ENCODE assay signal across 8 cellular contexts in genomic region chr9:37582548-37583157, GRCh38. TPM values are rescaled to one million over a fixed set of nuclear protein-coding genes. Genes with fewer than 3 reads are reported as not detected.
DNase-seq lines count a peak whose midpoint lies in the region; ATAC-seq and TF ChIP-seq lines count a peak whose summit lies in the region.

No MANE protein-coding gene starts in this region.

- H3K36me3 ChIP-seq in WERI-Rb-1 (peaks cover 78% of the 10 kb centered on the region), gastrocnemius medialis (peaks cover 0 to 41% of the 10 kb centered on the region in 2 donors)

- no peak overlapping the region for H3K27ac ChIP-seq in WERI-Rb-1
- no peak overlapping the region for H3K27ac ChIP-seq in gastrocnemius medialis

- H3K4me1 ChIP-seq in gastrocnemius medialis, result no peaks in the 10 kb centered on the region

- H3K27me3 ChIP-seq in WERI-Rb-1 (ENCODE audit: insufficient read depth, low read depth, severe bottlenecking) (no peaks in the 10 kb centered on the region), gastrocnemius medialis (no peaks in the 10 kb centered on the region)

- peak; percentile 72 to 82 for ATAC-seq in gastrocnemius medialis
- ATAC-seq in HG03521 (IDR thresholded peaks at IDR 0.05; ENCODE audit: unreplicated experiment), result no peak
- ATAC-seq in HG02678 (IDR thresholded peaks at IDR 0.05; ENCODE audit: unreplicated experiment), result no peak
- ATAC-seq in HG02588 (IDR thresholded peaks at IDR 0.05; ENCODE audit: unreplicated experiment), result no peak

- H3K4me3 ChIP-seq in WERI-Rb-1 (ENCODE audit: low read depth, low read length), result no peak overlapping the region
- no peak overlapping the region for H3K4me3 ChIP-seq in gastrocnemius medialis

- intact Hi-C loops in gastrocnemius medialis (cut with DNase I; ENCODE audit: low total_unique reads), result loop anchor here (5.0 kb wide), 2 partner anchors 70 to 170 kb away; partner anchors contain the start of genes FRMPD1 and TRMT10B

- in situ Hi-C loops in G401 (cut with HindIII; ENCODE audit: low sequenced_read_pairs) (loop anchor here (10.0 kb wide), 1 partner anchor 62 kb away; no protein-coding TSS in a partner anchor), gastrocnemius medialis (cut with MboI; ENCODE audit: low sequenced_read_pairs in 4 of 4) (loop anchor here (10.0 to 25.0 kb wide), 8 partner anchors 92 to 805 kb away; partner anchors contain the start of genes EXOSC3 (in 4 of the 4), ALDH1B1 (in 1 of the 4), SHB (in 1 of the 4) and SLC25A51 (in 1 of the 4))

- no peaks in the 10 kb centered on the region for H3K9me3 ChIP-seq in WERI-Rb-1 (ENCODE audit: severe bottlenecking)
- H3K9me3 ChIP-seq in gastrocnemius medialis, result no peaks in the 10 kb centered on the region

- peak; percentile 59 for DNase-seq in G401 (ENCODE audit: low spot score)
- DNase-seq in LHCN-M2 (ENCODE audit: low read depth), result peak; percentile 69
- no peak for DNase-seq in WERI-Rb-1
- DNase-seq in glomerular visceral epithelial cell (ENCODE audit: extremely low spot score), result peak; percentile 50
- no peak for DNase-seq in gastrocnemius medialis

- TF ChIP-seq POLR2A in gastrocnemius medialis (IDR thresholded peaks at IDR 0.05), result no peak

- peak; percentile 40 for TF ChIP-seq CTCF in WERI-Rb-1 (IDR thresholded peaks at IDR 0.05; ENCODE audit: low read depth, low read length)
- TF ChIP-seq CTCF in gastrocnemius medialis (IDR thresholded peaks at IDR 0.05 in 4 of 5, conservative IDR thresholded peaks at IDR 0.05 in 1 of 5), result peak; percentile 57 to 75 (median 69)

RNA-seq across cellular contexts. Expression of gene FBXO10, which starts 6.5 kb away (rescaled TPM):
- total RNA-seq in G401 (2014; rRNA removed; shearing (Covaris generic)), result 17.5 and 32.2 TPM in 2 replicates
- total RNA-seq in LHCN-M2 (2014; rRNA removed) (22.8 and 34.1 TPM in 2 replicates), gastrocnemius medialis (10 to 100 TPM; 49.8 to 62.2 (median 53.5) TPM)
- polyA plus RNA-seq in LHCN-M2 (2012), result 12.8 TPM

RNA-seq across cellular contexts. Expression of gene TOMM5, which starts 9.7 kb away (rescaled TPM):
- 353 and 360 TPM in 2 replicates for total RNA-seq in G401 (2014; rRNA removed; shearing (Covaris generic))
- total RNA-seq in LHCN-M2 (2014; rRNA removed), result 167 and 190 TPM in 2 replicates
- 186 TPM for polyA plus RNA-seq in LHCN-M2 (2012)
- 100 to 1,000 TPM in 2 of 4 donors, 10 to 100 TPM in 2; 75.3 to 137 (median 93.3) TPM for total RNA-seq in gastrocnemius medialis

Comparison
In these comparisons a context has a peak if more than half of its experiments do, and no peak if none do; other contexts are left out.
1. DNase-seq: peak in G401 (single experiment), LHCN-M2 (single experiment) and glomerular visceral epithelial cell (single experiment); none in WERI-Rb-1 (single experiment) and gastrocnemius medialis (0 of 2).
2. ATAC-seq: peak in gastrocnemius medialis (2 of 2); none in HG03521 (single experiment), HG02678 (single experiment) and HG02588 (single experiment).